ENCODE assay signal across 1 cellular context in the genomic region with DNA sequence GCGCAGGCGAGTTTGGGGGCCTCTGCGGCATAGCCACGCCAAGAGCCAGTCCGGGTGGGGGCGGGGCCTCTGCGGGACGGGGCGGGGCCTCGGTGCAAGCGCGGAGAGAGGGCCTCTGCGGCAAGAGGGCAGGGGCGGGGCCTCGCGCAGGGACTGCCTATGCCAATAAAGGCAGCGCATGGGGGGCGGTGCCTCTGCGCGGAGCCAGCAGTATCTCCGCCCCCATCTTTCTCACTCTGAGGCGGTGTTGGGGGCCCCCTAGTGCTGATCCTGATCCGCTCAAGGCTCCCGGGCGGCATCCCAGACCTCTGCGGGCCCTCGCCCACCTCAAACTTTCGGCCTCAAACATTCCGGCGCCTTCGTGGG.
A peak's percentile ranks its signal among the peaks of the same experiment; 100 is the strongest.
TF ChIP-seq lines count a peak whose summit lies in the region.

No MANE protein-coding gene starts in this region.

TF ChIP-seq in H1, 55 proteins besides CTCF, POLR2A, EP300 and RAD21:
- TF ChIP-seq JUND (IDR thresholded peaks at IDR 0.05; ENCODE audit: low read length) (no peak), TEAD4 (IDR thresholded peaks at IDR 0.05; ENCODE audit: low read depth, low read length) (peak; percentile 47; the same call in 1 of the 2 replicates), CREB1 (IDR thresholded peaks at IDR 0.05) (peak; percentile 37; the same call in 1 of the 2 replicates), FOSL1 (IDR thresholded peaks at IDR 0.05; ENCODE audit: insufficient read depth, low read depth, low read length) (no peak), SP1 (IDR thresholded peaks at IDR 0.05; ENCODE audit: low read depth, low read length) (peak; percentile 84), EGR1 (IDR thresholded peaks at IDR 0.05; ENCODE audit: borderline replicate concordance, low read depth, low read length) (peak; percentile 50; the same call in 1 of the 2 replicates), KDM4A (IDR thresholded peaks at IDR 0.05; ENCODE audit: low read depth, low read length, severe bottlenecking) (no peak)
- TF ChIP-seq, protein P1, sequence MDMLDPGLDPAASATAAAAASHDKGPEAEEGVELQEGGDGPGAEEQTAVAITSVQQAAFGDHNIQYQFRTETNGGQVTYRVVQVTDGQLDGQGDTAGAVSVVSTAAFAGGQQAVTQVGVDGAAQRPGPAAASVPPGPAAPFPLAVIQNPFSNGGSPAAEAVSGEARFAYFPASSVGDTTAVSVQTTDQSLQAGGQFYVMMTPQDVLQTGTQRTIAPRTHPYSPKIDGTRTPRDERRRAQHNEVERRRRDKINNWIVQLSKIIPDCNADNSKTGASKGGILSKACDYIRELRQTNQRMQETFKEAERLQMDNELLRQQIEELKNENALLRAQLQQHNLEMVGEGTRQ (IDR thresholded peaks at IDR 0.05; ENCODE audit: low read length), result no peak
